In the genomic region with DNA sequence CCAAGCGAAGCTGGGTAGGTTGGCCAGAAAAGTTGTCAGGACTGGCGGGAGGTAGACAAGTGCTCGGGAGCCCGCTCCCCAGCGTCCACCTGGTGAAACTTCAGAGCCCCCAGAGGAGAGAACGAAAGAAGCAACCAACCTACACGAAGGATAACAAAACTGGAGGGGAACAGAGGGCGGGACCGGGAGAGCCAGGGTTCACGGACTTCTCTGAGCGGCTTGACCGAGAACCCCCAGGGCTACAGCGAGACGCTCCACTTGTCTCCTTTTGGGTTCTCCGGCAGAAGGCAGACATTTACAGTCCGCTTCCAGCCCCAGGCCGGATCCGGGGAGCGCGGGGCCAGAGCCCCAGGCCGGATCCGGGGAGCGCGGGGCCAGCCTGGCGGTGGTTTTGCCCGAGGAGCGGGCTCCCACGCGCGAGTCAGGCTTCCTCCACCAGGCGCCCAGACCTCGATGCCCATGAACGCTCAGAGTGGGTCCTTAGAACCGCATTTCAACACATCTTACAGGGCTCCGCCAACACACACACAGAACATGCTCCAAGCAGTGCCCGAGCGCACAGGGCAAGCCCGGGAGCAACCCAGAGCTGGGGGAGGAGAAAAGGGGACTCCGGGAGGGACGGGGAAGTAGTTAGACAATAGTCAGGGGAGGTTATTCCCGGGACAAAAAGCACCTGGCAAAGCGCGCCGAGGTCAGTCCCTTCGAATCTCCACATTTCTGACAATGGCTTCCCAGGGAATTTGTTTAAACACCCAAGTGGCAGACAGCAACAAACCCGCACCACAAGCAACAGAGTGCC, we compare ENCODE assay signal across 8 cellular contexts. TPM values are rescaled to one million over a fixed set of nuclear protein-coding genes. Genes with fewer than 3 reads are reported as not detected.
A peak's percentile ranks its signal among the peaks of the same experiment; 100 is the strongest.
DNase-seq lines count a peak whose midpoint lies in the region; ATAC-seq, FAIRE-seq and TF ChIP-seq lines count a peak whose summit lies in the region.

No MANE protein-coding gene starts in this region.

- H2AK9ac ChIP-seq in IMR-90 (replicated peaks; ENCODE audit: low read depth, low read length, poor library complexity) = peak overlapping the region; percentile 87

- H2BK15ac ChIP-seq in IMR-90 (ENCODE audit: low read depth, low read length) = peak overlapping the region; percentile 54; the same call in 1 of the 3 replicates

- peak; percentile 32; the same call in 1 of the 2 replicates for TF ChIP-seq RAD21 in IMR-90 (IDR thresholded peaks at IDR 0.05; ENCODE audit: low read length)

- H3K4me3 ChIP-seq in IMR-90 (ENCODE audit: insufficient read depth, low read depth, low read length) = peak overlapping the region; percentile 93
- H3K4me3 ChIP-seq in kidney (ENCODE audit: low read length in 2 of 2) = peak overlapping the region; percentile 95 to 98

- H3K14ac ChIP-seq in IMR-90 (replicated peaks; ENCODE audit: low read depth, low read length) = peak overlapping the region; percentile 94

- H3K9me1 ChIP-seq in IMR-90 (ENCODE audit: insufficient read depth, low read length) = no peaks in the 10 kb centered on the region

- dilution Hi-C loops in IMR-90 (cut with HindIII; ENCODE audit: low sequenced_read_pairs, unreplicated experiment) = no loop called here

- no peaks in the 10 kb centered on the region for H3K27me3 ChIP-seq in IMR-90 (ENCODE audit: control insufficient read depth, insufficient read depth, low read length)

- H4K20me1 ChIP-seq in IMR-90 (ENCODE audit: insufficient read depth, low read length) = peaks cover 34% of the 10 kb centered on the region; the same call in 1 of the 2 replicates

- DNase-seq in GM18507 (ENCODE audit: extremely low spot score, insufficient read length, low read depth) (no peak), IMR-90 (peak; percentile 45), T-helper 9 cell (peak; percentile 1), caudate nucleus (lab: John Stamatoyannopoulos, UW) (peak in 38 of 61 donors; percentile 9 to 75 (median 44)), kidney (peak; percentile 82), GM12891 (ENCODE audit: insufficient read length, low spot score) (no peak), KG1 (lab: John Stamatoyannopoulos, UW) (no peak)
- peak; percentile 32 for DNase-seq in stimulated activated CD4-positive, alpha-beta T cell treated with anti-CD3 and anti-CD28 coated beads, Interleukin-12 subunit alpha, Interleukin-12 subunit beta, amount 100 ng/mL, for 4 hours

- H3K9me3 ChIP-seq in IMR-90 (ENCODE audit: control insufficient read depth, insufficient read depth, low read length) (no peaks in the 10 kb centered on the region), kidney (ENCODE audit: control insufficient read depth in 1 of 2, low read length in 2 of 2) (no peaks in the 10 kb centered on the region)

- intact Hi-C loops in IMR-90 (cut with micrococcal nuclease) (loop anchor here (2.0 to 10.0 kb wide), 5 partner anchors 182 to 665 kb away; no protein-coding TSS in a partner anchor), kidney (cut with DNase I) (no loop called here)

- peak overlapping the region; percentile 96 for H3K4me2 ChIP-seq in IMR-90 (ENCODE audit: low read depth, low read length)

- TF ChIP-seq CTCF in IMR-90 (conservative IDR thresholded peaks at IDR 0.05; ENCODE audit: low read depth, low read length) = peak; percentile 16; the same call in 1 of the 2 replicates
- peak; percentile 27 for TF ChIP-seq CTCF in kidney (IDR thresholded peaks at IDR 0.05; ENCODE audit: borderline replicate concordance, extremely low read depth, insufficient read depth)

- H2AFZ ChIP-seq in IMR-90 (replicated peaks; ENCODE audit: low read length, poor library complexity) = peak overlapping the region; percentile 97

- H4K91ac ChIP-seq in IMR-90 (ENCODE audit: insufficient read depth, low read depth, low read length) = peak overlapping the region; percentile 48

- in situ Hi-C loops in IMR-90 (cut with MboI; ENCODE audit: low sequenced_read_pairs) = loop anchor here (10.0 kb wide), 1 partner anchor 785 kb away; no protein-coding TSS in a partner anchor

- peak overlapping the region; percentile 82 for H2BK120ac ChIP-seq in IMR-90 (ENCODE audit: low read depth, low read length)

- H2AK5ac ChIP-seq in IMR-90 (ENCODE audit: low read depth, low read length) = peak overlapping the region; percentile 56; the same call in 1 of the 2 replicates

- peak overlapping the region; percentile 94 for H3K4ac ChIP-seq in IMR-90 (ENCODE audit: low read depth, low read length)

- peak overlapping the region; percentile 90 for H2BK5ac ChIP-seq in IMR-90 (ENCODE audit: low read depth, low read length, poor library complexity, severe bottlenecking)

- H3K23ac ChIP-seq in IMR-90 (ENCODE audit: low read depth, low read length) = peak overlapping the region; percentile 97

- peak overlapping the region; percentile 90 for H3K18ac ChIP-seq in IMR-90 (ENCODE audit: low read depth, low read length)

- TF ChIP-seq POLR2A in IMR-90 (IDR thresholded peaks at IDR 0.05; ENCODE audit: low read depth, low read length) (no peak), GM12891 (IDR thresholded peaks at IDR 0.05; ENCODE audit: low read depth, low read length) (no peak)

- H3K36me3 ChIP-seq in IMR-90 (ENCODE audit: control insufficient read depth, insufficient read depth, low read length) = no peaks in the 10 kb centered on the region
- no peaks in the 10 kb centered on the region for H3K36me3 ChIP-seq in kidney (ENCODE audit: control insufficient read depth in 1 of 2, insufficient read depth in 2 of 2, low read length in 2 of 2)

- peak overlapping the region; percentile 74 to 76; a peak in 2 of 4 replicates for H4K8ac ChIP-seq in IMR-90 (ENCODE audit: low read depth in 2 of 2, low read length in 2 of 2)

- peak overlapping the region; percentile 73; the same call in 1 of the 2 replicates for H3K56ac ChIP-seq in IMR-90 (ENCODE audit: extremely low read depth, insufficient read depth, low read length)

- H3K4me1 ChIP-seq in IMR-90 (ENCODE audit: control insufficient read depth, insufficient read depth, low read length) (peaks cover 6% of the 10 kb centered on the region; the same call in 1 of the 2 replicates), kidney (ENCODE audit: control insufficient read depth in 1 of 2, insufficient read depth in 1 of 2, low read depth in 1 of 2, low read length in 2 of 2) (peaks cover 0 to 23% of the 10 kb centered on the region in 2 donors)

- 0% methylated on average over 3 of the region's 46 CpGs; no CpG with 5 or more reads in 1 of the 2 experiments for WGBS in IMR-90 (ENCODE audit: extremely low coverage in 2 of 2, insufficient read length in 1 of 2), 2 experiments

- H3K79me1 ChIP-seq in IMR-90 (ENCODE audit: low read depth in 1 of 2, low read length in 2 of 2) = peaks cover 7 to 41% of the 10 kb centered on the region in 2 experiments

- peak overlapping the region; percentile 46 for H4K5ac ChIP-seq in IMR-90 (ENCODE audit: low read depth, low read length)

- no TSS peak for BruUV-seq in IMR-90 (replicated peaks; lab: Mats Ljungman, UMichigan)

- H3K27ac ChIP-seq in IMR-90 (ENCODE audit: insufficient read depth, low read length) (peak overlapping the region; percentile 98), caudate nucleus (ENCODE audit: low read depth, low read length) (peak overlapping the region; percentile 97), kidney (ENCODE audit: low read depth in 2 of 2, low read length in 2 of 2) (peak overlapping the region; percentile 98 to 99)

- ATAC-seq in IMR-90 (ENCODE audit: low read depth) = peak; percentile 5

- CTCF ChIA-PET in IMR-90 (lab: Yijun Ruan, JAX) = interaction anchor here (1.0 kb wide), 1 partner anchor 30 kb away, joined by 5 read pairs; no protein-coding TSS in a partner anchor

- peak overlapping the region; percentile 76 for H2BK20ac ChIP-seq in IMR-90 (ENCODE audit: low read depth, low read length)

- FAIRE-seq in GM18507 (lab: Jason Lieb, UNC) (peak; percentile 53), kidney (lab: Jason Lieb, UNC) (no peak), GM12891 (lab: Jason Lieb, UNC) (no peak)

- H3K9ac ChIP-seq in IMR-90 (ENCODE audit: low read depth, low read length) (peak overlapping the region; percentile 96), kidney (ENCODE audit: low read length in 2 of 2) (peak overlapping the region; percentile 95 to 99)

- POLR2A ChIA-PET in IMR-90 (lab: Charles Lee; ENCODE audit: unreplicated experiment) = no interaction called here

TF ChIP-seq in IMR-90, 13 proteins besides CTCF, POLR2A, EP300 and RAD21 (continues in another document):
- TF ChIP-seq MXI1 (IDR thresholded peaks at IDR 0.05; ENCODE audit: borderline replicate concordance, low read depth, low read length) = 0 out of 2 replicates have a peak, but pooled peaks have one; percentile 19
- 0 out of 2 replicates have a peak, but pooled peaks have one; percentile 12 for TF ChIP-seq SMC3 (IDR thresholded peaks at IDR 0.05; ENCODE audit: low read depth, low read length)
- TF ChIP-seq BHLHE40 (IDR thresholded peaks at IDR 0.05; ENCODE audit: low read depth, low read length) = no peak

TF ChIP-seq in GM12891, 5 proteins besides CTCF, POLR2A, EP300 and RAD21:
- TF ChIP-seq PAX5 (IDR thresholded peaks at IDR 0.05; ENCODE audit: insufficient read depth, low read length, severe bottlenecking) (no peak), POLR2AphosphoS5 (IDR thresholded peaks at IDR 0.05; ENCODE audit: low read depth, low read length) (no peak), SPI1 (IDR thresholded peaks at IDR 0.05; ENCODE audit: low read depth, low read length) (no peak), POU2F2 (IDR thresholded peaks at IDR 0.05; ENCODE audit: low read depth, low read length) (no peak), TAF1 (IDR thresholded peaks at IDR 0.05; ENCODE audit: low read depth, low read length) (no peak)
TF ChIP-seq in GM12891: peak in this region for 0.

RNA-seq across cellular contexts. Expression of a gene that starts 1.1 kb away (rescaled TPM):
- total RNA-seq in IMR-90 (2012; rRNA removed) (66.1 and 80.8 TPM in 2 replicates), kidney (72.8 TPM)
- polyA plus RNA-seq in IMR-90 (2012; rRNA removed) (14.1 and 18.0 TPM in 2 replicates), kidney (ENCODE audit: insufficient read depth, low read depth, low replicate concordance) (9.2 TPM)
- 7.3 and 16.2 TPM in 2 replicates for polyA plus RNA-seq in IMR-90 (2012; cell fraction: cytosol; rRNA removed)
- polyA plus RNA-seq in IMR-90 (2012; cell fraction: nucleus; rRNA removed; ENCODE audit: low replicate concordance) = 3.5 and 12.9 TPM in 2 replicates
- 1.3 TPM for polyA plus RNA-seq in GM12891 (2012; ENCODE audit: low read depth, missing spikeins)

Comparison
In these comparisons a context has a peak if more than half of its experiments do, and no peak if none do; other contexts are left out.
1. DNase-seq: peak in IMR-90 (single experiment), T-helper 9 cell (single experiment), caudate nucleus (38 of 61), kidney (single experiment) and stimulated activated CD4-positive, alpha-beta T cell treated with anti-CD3 and anti-CD28 coated beads, Interleukin-12 subunit alpha, Interleukin-12 subunit beta, amount 100 ng/mL, for 4 hours (single experiment); none in GM18507 (single experiment), GM12891 (single experiment) and KG1 (single experiment).
2. Peak in every context shown above with its lines, with median percentiles within 50 percentile points of each other: H3K27ac ChIP-seq.